13 cellular contexts compared by ENCODE assay signal in the genomic region with DNA sequence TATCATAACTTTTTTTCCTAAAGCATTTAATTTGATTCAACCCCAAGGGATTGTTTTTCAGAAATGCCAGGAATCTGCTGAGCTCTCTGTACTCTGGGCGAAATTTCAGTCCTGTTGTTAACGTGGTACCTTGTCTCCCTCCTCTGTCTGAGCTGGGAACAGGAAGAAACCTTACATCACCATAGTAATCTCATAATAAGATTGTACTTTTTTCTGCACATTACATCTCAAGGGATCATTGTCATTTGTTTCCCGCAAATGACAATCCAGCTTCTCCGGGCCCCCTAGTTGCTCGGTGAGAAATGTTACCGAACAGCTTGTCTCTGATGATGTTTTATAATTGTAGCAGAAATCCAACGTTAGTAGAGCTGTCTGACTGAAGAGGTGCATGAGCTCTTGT.
DNase-seq lines count a peak whose midpoint lies in the region; ATAC-seq, FAIRE-seq and TF ChIP-seq lines count a peak whose summit lies in the region.
"Had no signal": no experiment of that assay in that cellular context is flagged by ENCODE, and none has a peak within 500 bp of the region (broad histone marks: within the 10 kb centered on the region; RNA-seq: fewer than 3 reads in every experiment).

No MANE protein-coding gene starts in this region.

- H3K4me2 ChIP-seq in DND-41 (ENCODE audit: insufficient read depth, low read length), result no peak overlapping the region
- H3K4me2 ChIP-seq in neural cell (ENCODE audit: low read length), result peak overlapping the region; percentile 31

- no peaks in the 10 kb centered on the region for H3K9me2 ChIP-seq in neural cell (ENCODE audit: insufficient read depth, low read length)

- H3K27me3 ChIP-seq in DND-41 (ENCODE audit: insufficient read depth, low read length, poor library complexity) (peaks cover 1% of the 10 kb centered on the region), neural cell (ENCODE audit: insufficient read depth, low read depth, low read length) (no peaks in the 10 kb centered on the region)

- TF ChIP-seq CTCF in DND-41 (IDR thresholded peaks at IDR 0.05; ENCODE audit: borderline replicate concordance, extremely low read depth, low read length, poor library complexity, severe bottlenecking), result peak; percentile 28
- TF ChIP-seq CTCF in neural cell (IDR thresholded peaks at IDR 0.05; ENCODE audit: poor library complexity, severe bottlenecking), result peak; percentile 93
- TF ChIP-seq CTCF in foreskin fibroblast (IDR thresholded peaks at IDR 0.05; ENCODE audit: low read depth, low read length), result no peak

- ATAC-seq in DND-41 (ENCODE audit: insufficient read depth, low read depth), result no peak
- ATAC-seq in HG03159 (IDR thresholded peaks at IDR 0.05; ENCODE audit: unreplicated experiment), result no peak

- H3K9me3 ChIP-seq in DND-41 (ENCODE audit: insufficient read depth, low read length, severe bottlenecking) (no peaks in the 10 kb centered on the region), neural cell (ENCODE audit: low read length) (no peaks in the 10 kb centered on the region)

- no peak overlapping the region for H3K27ac ChIP-seq in DND-41 (ENCODE audit: low read length)
- peak overlapping the region; percentile 34 for H3K27ac ChIP-seq in neural cell (ENCODE audit: low read length)

- peak; percentile 70 for FAIRE-seq in endometrium (lab: Jason Lieb, UNC)

- H4K20me1 ChIP-seq in DND-41 (ENCODE audit: insufficient read depth, low read length) (no peaks in the 10 kb centered on the region), neural cell (ENCODE audit: insufficient read depth) (no peaks in the 10 kb centered on the region)

- H3K4me3 ChIP-seq in DND-41 (ENCODE audit: low read depth in 1 of 2, low read length in 2 of 2) (no peak overlapping the region), neural cell (ENCODE audit: low read length) (peak overlapping the region; percentile 5), foreskin fibroblast (ENCODE audit: low read depth in 1 of 2, low read length in 2 of 2) (no peak overlapping the region)

- H3F3A ChIP-seq in neural cell (ENCODE audit: insufficient read depth, low read length, poor library complexity, severe bottlenecking), result no peaks in the 10 kb centered on the region

- peak; percentile 96 for TF ChIP-seq RAD21 in neural cell (conservative IDR thresholded peaks at IDR 0.05)

- H2AFZ ChIP-seq in DND-41 (ENCODE audit: low read depth, low read length) (no peak overlapping the region), neural cell (ENCODE audit: low read depth, low read length) (no peak overlapping the region)

- DNase-seq in DND-41 (no peak), NCI-H82 treated with DMSO at 0.1 percent for 48 hours (lab: John Stamatoyannopoulos, UW; ENCODE audit: unreplicated experiment) (peak; percentile 78), foreskin fibroblast (no peak), NCI-H524 treated with DMSO at 0.1 percent for 48 hours (lab: John Stamatoyannopoulos, UW) (no peak)
- DNase-seq in activated naive CD4-positive, alpha-beta T cell treated with anti-CD3 and anti-CD28 coated beads, Interleukin-2, amount 50 U/mL, for 16 hours, result no peak
- DNase-seq: CD4-positive, alpha-beta T cell; glutamatergic neuron; HFFc6; KG1; stimulated activated CD8-positive, alpha-beta memory T cell treated with anti-CD3 and anti-CD28 coated beads, Interleukin-4, amount 100 ng/mL, for 48 hours had no signal

- H3K4me1 ChIP-seq in DND-41 (ENCODE audit: insufficient read depth, low read length), result no peaks in the 10 kb centered on the region

- H3K9ac ChIP-seq in DND-41 (ENCODE audit: low read depth, low read length), result no peak overlapping the region
- H3K9ac ChIP-seq in neural cell (ENCODE audit: low read length), result no peak overlapping the region

- H3K79me2 ChIP-seq in DND-41 (ENCODE audit: insufficient read depth, low read length) (no peaks in the 10 kb centered on the region), neural cell (replicated peaks; ENCODE audit: insufficient read depth, low read length) (no peaks in the 10 kb centered on the region)

- H3K36me3 ChIP-seq in DND-41 (ENCODE audit: insufficient read depth, low read length), result no peaks in the 10 kb centered on the region
- no peaks in the 10 kb centered on the region for H3K36me3 ChIP-seq in neural cell (ENCODE audit: insufficient read depth, low read length)

- peak; percentile 66 for TF ChIP-seq EP300 in neural cell (conservative IDR thresholded peaks at IDR 0.05; ENCODE audit: poor library complexity, severe bottlenecking)

TF ChIP-seq in neural cell, 6 proteins besides CTCF, POLR2A, EP300 and RAD21:
- TF ChIP-seq MXI1 (conservative IDR thresholded peaks at IDR 0.05; ENCODE audit: poor library complexity, severe bottlenecking) (no peak), SMC3 (conservative IDR thresholded peaks at IDR 0.05; ENCODE audit: poor library complexity) (peak; percentile 93), POLR2AphosphoS5 (IDR thresholded peaks at IDR 0.05) (peak; percentile 51), EZH2 (IDR thresholded peaks at IDR 0.05; ENCODE audit: borderline replicate concordance, insufficient read depth, low read length, poor library complexity, severe bottlenecking) (no peak), TAF1 (IDR thresholded peaks at IDR 0.05; ENCODE audit: low read depth) (no peak)
- TF ChIP-seq, protein P1, sequence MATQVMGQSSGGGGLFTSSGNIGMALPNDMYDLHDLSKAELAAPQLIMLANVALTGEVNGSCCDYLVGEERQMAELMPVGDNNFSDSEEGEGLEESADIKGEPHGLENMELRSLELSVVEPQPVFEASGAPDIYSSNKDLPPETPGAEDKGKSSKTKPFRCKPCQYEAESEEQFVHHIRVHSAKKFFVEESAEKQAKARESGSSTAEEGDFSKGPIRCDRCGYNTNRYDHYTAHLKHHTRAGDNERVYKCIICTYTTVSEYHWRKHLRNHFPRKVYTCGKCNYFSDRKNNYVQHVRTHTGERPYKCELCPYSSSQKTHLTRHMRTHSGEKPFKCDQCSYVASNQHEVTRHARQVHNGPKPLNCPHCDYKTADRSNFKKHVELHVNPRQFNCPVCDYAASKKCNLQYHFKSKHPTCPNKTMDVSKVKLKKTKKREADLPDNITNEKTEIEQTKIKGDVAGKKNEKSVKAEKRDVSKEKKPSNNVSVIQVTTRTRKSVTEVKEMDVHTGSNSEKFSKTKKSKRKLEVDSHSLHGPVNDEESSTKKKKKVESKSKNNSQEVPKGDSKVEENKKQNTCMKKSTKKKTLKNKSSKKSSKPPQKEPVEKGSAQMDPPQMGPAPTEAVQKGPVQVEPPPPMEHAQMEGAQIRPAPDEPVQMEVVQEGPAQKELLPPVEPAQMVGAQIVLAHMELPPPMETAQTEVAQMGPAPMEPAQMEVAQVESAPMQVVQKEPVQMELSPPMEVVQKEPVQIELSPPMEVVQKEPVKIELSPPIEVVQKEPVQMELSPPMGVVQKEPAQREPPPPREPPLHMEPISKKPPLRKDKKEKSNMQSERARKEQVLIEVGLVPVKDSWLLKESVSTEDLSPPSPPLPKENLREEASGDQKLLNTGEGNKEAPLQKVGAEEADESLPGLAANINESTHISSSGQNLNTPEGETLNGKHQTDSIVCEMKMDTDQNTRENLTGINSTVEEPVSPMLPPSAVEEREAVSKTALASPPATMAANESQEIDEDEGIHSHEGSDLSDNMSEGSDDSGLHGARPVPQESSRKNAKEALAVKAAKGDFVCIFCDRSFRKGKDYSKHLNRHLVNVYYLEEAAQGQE (IDR thresholded peaks at IDR 0.05; ENCODE audit: borderline replicate concordance), result no peak
